ENCODE assay signal across 26 cellular contexts in genomic region chr3:5813521-5813920, GRCh38.
"Had no signal": no experiment of that assay in that cellular context is flagged by ENCODE, and none has a peak within 500 bp of the region (broad histone marks: within the 10 kb centered on the region; RNA-seq: fewer than 3 reads in every experiment).

No MANE protein-coding gene starts in this region.

- H3K9me3 ChIP-seq: ovary, psoas muscle, right lobe of liver, sigmoid colon, suprapubic skin, testis, tibial artery, transverse colon, upper lobe of right lung, uterus had no signal

- DNase-seq: natural killer cell; occipital lobe; ovary; posterior cingulate gyrus; psoas muscle; right cardiac atrium; right lobe of liver; sigmoid colon; small intestine; stimulated activated CD4-positive, alpha-beta T cell treated with anti-CD3 and anti-CD28 coated beads, Interleukin-15, amount 100 ng/mL, for 24 hours; stimulated activated CD4-positive, alpha-beta T cell treated with anti-CD3 and anti-CD28 coated beads, Interleukin-2, amount 100 ng/mL, for 24 hours; stimulated activated CD4-positive, alpha-beta T cell treated with anti-CD3 and anti-CD28 coated beads, Interleukin-2, amount 100 ng/mL, for 48 hours; stimulated activated CD4-positive, alpha-beta T cell treated with anti-CD3 and anti-CD28 coated beads, Interleukin-4, amount 100 ng/mL, for 24 hours; stimulated activated naive CD4-positive, alpha-beta T cell; stimulated activated naive CD8-positive, alpha-beta T cell treated with anti-CD3 and anti-CD28 coated beads, Interleukin-15, amount 100 ng/mL, for 72 hours; stimulated activated naive CD8-positive, alpha-beta T cell treated with anti-CD3 and anti-CD28 coated beads, Interleukin-15, Interleukin-2, amounts not matched to agents 100 U/mL and 50 U/mL, for 24 hours; substantia nigra; testis; tibial artery; transverse colon; upper lobe of right lung; uterus had no signal

- H3K36me3 ChIP-seq: neural progenitor cell, ovary, right lobe of liver, sigmoid colon, suprapubic skin, tibial artery, transverse colon, upper lobe of right lung, uterus had no signal

- H3K27ac ChIP-seq: neural progenitor cell, ovary, parathyroid adenoma, psoas muscle, right lobe of liver, sigmoid colon, suprapubic skin, testis, tibial artery, transverse colon, upper lobe of right lung, uterus had no signal

- H3K4me1 ChIP-seq: neural progenitor cell, parathyroid adenoma, psoas muscle, right lobe of liver, sigmoid colon, suprapubic skin, testis, tibial artery, transverse colon, upper lobe of right lung, uterus had no signal

- H3K27me3 ChIP-seq: neural progenitor cell, ovary, right lobe of liver, sigmoid colon, suprapubic skin, testis, tibial artery, transverse colon, upper lobe of right lung, uterus had no signal

- H3K4me3 ChIP-seq: neural progenitor cell, ovary, psoas muscle, right lobe of liver, sigmoid colon, suprapubic skin, testis, tibial artery, transverse colon, upper lobe of right lung, uterus had no signal

- ATAC-seq: natural killer cell; psoas muscle; right cardiac atrium; right lobe of liver; stimulated activated memory B cell treated with anti-CD40 and anti-IgM and Interleukin-4, amounts not matched to agents 10 μg/mL and 1 μg/mL and 100 μg/mL, for 72 hours; stimulated activated naive CD8-positive, alpha-beta T cell treated with anti-CD3 and anti-CD28 coated beads, Interleukin-15, amount 100 ng/mL, for 72 hours; stimulated activated naive CD8-positive, alpha-beta T cell treated with anti-CD3 and anti-CD28 coated beads, Interleukin-15, Interleukin-2, amounts not matched to agents 100 U/mL and 50 U/mL, for 24 hours; upper lobe of right lung had no signal
